Comparison of ENCODE assay signal across 1 cellular context in the genomic region with DNA sequence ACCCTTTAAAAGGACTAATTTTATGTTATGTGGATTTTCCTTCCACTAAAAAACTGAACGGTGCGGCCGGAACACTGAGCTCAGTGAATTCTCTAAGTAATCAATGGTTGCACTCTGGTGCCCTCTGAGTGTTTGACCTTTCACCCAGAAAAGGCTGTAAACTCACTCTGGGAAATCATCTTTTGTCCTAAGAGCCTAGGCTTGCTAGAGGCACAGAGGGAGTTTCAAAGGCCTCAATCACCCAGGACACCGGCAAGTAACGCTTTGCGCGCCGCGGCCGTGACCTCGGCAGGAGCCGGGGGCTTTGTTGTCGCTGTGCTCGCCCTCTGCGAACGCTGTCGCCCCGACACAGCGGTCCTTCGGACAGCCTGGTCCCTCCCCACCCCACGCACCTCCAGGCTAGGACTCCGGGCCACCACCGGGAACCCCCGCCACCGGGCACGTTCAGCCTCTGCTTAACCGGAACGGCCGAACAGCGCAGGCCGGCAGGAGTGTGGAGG.
A peak's percentile ranks its signal among the peaks of the same experiment; 100 is the strongest.
TF ChIP-seq lines count a peak whose summit lies in the region.

No MANE protein-coding gene starts in this region.

TF ChIP-seq in H1, 55 proteins besides CTCF, POLR2A, EP300 and RAD21:
- TF ChIP-seq BACH1 (IDR thresholded peaks at IDR 0.05; ENCODE audit: low read length) = no peak
- TF ChIP-seq FOSL1 (IDR thresholded peaks at IDR 0.05; ENCODE audit: insufficient read depth, low read depth, low read length) = no peak
- no peak for TF ChIP-seq SRF (IDR thresholded peaks at IDR 0.05; ENCODE audit: low read depth, low read length)
- no peak for TF ChIP-seq RXRA (IDR thresholded peaks at IDR 0.05; ENCODE audit: insufficient read depth, low read depth, low read length)
- TF ChIP-seq HDAC2 (IDR thresholded peaks at IDR 0.05; ENCODE audit: borderline replicate concordance in 1 of 2, low read depth in 2 of 2, low read length in 2 of 2) = peak in 1 of 2 experiments; percentile 77; a peak in 2 of 4 replicates
- TF ChIP-seq BCL11A (IDR thresholded peaks at IDR 0.05; ENCODE audit: low read depth in 2 of 2, low read length in 2 of 2) = no peak
- no peak for TF ChIP-seq SUZ12 (IDR thresholded peaks at IDR 0.05; ENCODE audit: low read length)
- no peak for TF ChIP-seq CEBPB (IDR thresholded peaks at IDR 0.05; ENCODE audit: low read depth, low read length)
- no peak for TF ChIP-seq CHD1 (IDR thresholded peaks at IDR 0.05; ENCODE audit: low read depth, low read length)
- peak; percentile 46 for TF ChIP-seq ASH2L (IDR thresholded peaks at IDR 0.05; ENCODE audit: low read length)
- no peak for TF ChIP-seq SP1 (IDR thresholded peaks at IDR 0.05; ENCODE audit: low read depth, low read length)
- TF ChIP-seq NANOG (IDR thresholded peaks at IDR 0.05; ENCODE audit: insufficient read depth, low read depth, low read length, poor library complexity, severe bottlenecking) = no peak
- no peak for TF ChIP-seq RNF2 (IDR thresholded peaks at IDR 0.05; ENCODE audit: borderline replicate concordance, low read depth, low read length, missing control alignments, poor library complexity, severe bottlenecking)
- TF ChIP-seq GTF2F1 (IDR thresholded peaks at IDR 0.05; ENCODE audit: borderline replicate concordance, low read depth, low read length) = no peak
- TF ChIP-seq KDM1A (IDR thresholded peaks at IDR 0.05; ENCODE audit: borderline replicate concordance, low read length) = no peak
- TF ChIP-seq TAF7 (optimal IDR thresholded peaks at IDR 0.05; ENCODE audit: borderline replicate concordance, low read depth, low read length) = peak; percentile 33
- TF ChIP-seq TBP (IDR thresholded peaks at IDR 0.05; ENCODE audit: low read depth, low read length) = peak; percentile 18; the same call in 1 of the 2 replicates
- no peak for TF ChIP-seq CREB1 (IDR thresholded peaks at IDR 0.05)
- peak; percentile 80; the same call in 1 of the 2 replicates for TF ChIP-seq PHF8 (conservative IDR thresholded peaks at IDR 0.05; ENCODE audit: low read depth, low read length)
- TF ChIP-seq, protein P1, sequence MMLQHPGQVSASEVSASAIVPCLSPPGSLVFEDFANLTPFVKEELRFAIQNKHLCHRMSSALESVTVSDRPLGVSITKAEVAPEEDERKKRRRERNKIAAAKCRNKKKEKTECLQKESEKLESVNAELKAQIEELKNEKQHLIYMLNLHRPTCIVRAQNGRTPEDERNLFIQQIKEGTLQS (IDR thresholded peaks at IDR 0.05; ENCODE audit: insufficient read depth, low read depth, low read length) = no peak
- no peak for TF ChIP-seq POU5F1 (IDR thresholded peaks at IDR 0.05; ENCODE audit: low read depth, low read length)
- no peak for TF ChIP-seq SP4 (IDR thresholded peaks at IDR 0.05; ENCODE audit: low read length)
- TF ChIP-seq JUND (IDR thresholded peaks at IDR 0.05; ENCODE audit: low read length) = no peak
- TF ChIP-seq ZNF274 (IDR thresholded peaks at IDR 0.05; ENCODE audit: borderline replicate concordance, extremely low read depth, low read length) = no peak
- TF ChIP-seq SIRT6 (IDR thresholded peaks at IDR 0.05; ENCODE audit: low read length) = no peak
- TF ChIP-seq SIX5 (IDR thresholded peaks at IDR 0.05; ENCODE audit: low read depth, low read length) = no peak
- TF ChIP-seq CBX8 (IDR thresholded peaks at IDR 0.05; ENCODE audit: borderline replicate concordance, low read depth, low read length) = no peak
- TF ChIP-seq, protein P2, sequence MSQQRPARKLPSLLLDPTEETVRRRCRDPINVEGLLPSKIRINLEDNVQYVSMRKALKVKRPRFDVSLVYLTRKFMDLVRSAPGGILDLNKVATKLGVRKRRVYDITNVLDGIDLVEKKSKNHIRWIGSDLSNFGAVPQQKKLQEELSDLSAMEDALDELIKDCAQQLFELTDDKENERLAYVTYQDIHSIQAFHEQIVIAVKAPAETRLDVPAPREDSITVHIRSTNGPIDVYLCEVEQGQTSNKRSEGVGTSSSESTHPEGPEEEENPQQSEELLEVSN (IDR thresholded peaks at IDR 0.05) = no peak
- peak; percentile 33 for TF ChIP-seq KDM4A (IDR thresholded peaks at IDR 0.05; ENCODE audit: low read depth, low read length, severe bottlenecking)
- no peak for TF ChIP-seq MAFK (IDR thresholded peaks at IDR 0.05; ENCODE audit: low read depth, low read length)
- no peak for TF ChIP-seq EGR1 (IDR thresholded peaks at IDR 0.05; ENCODE audit: borderline replicate concordance, low read depth, low read length)
- TF ChIP-seq RBBP5 (IDR thresholded peaks at IDR 0.05; ENCODE audit: borderline replicate concordance, low read depth, low read length) = 0 out of 2 replicates have a peak, but pooled peaks have one; percentile 75
- no peak for TF ChIP-seq CBX5 (IDR thresholded peaks at IDR 0.05; ENCODE audit: low read depth, low read length)
- TF ChIP-seq SP2 (IDR thresholded peaks at IDR 0.05; ENCODE audit: low read length) = no peak
- TF ChIP-seq SAP30 (IDR thresholded peaks at IDR 0.05; ENCODE audit: insufficient read depth, insufficient replicate concordance, low read length) = no peak
- TF ChIP-seq NRF1 (IDR thresholded peaks at IDR 0.05; ENCODE audit: low read depth, low read length) = no peak
- TF ChIP-seq, protein P3, sequence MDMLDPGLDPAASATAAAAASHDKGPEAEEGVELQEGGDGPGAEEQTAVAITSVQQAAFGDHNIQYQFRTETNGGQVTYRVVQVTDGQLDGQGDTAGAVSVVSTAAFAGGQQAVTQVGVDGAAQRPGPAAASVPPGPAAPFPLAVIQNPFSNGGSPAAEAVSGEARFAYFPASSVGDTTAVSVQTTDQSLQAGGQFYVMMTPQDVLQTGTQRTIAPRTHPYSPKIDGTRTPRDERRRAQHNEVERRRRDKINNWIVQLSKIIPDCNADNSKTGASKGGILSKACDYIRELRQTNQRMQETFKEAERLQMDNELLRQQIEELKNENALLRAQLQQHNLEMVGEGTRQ (IDR thresholded peaks at IDR 0.05; ENCODE audit: low read length) = no peak
- no peak for TF ChIP-seq EZH2 (IDR thresholded peaks at IDR 0.05; ENCODE audit: low read depth, low read length, severe bottlenecking)
- no peak for TF ChIP-seq JUN (IDR thresholded peaks at IDR 0.05; ENCODE audit: low read depth, low read length)
- TF ChIP-seq POLR2AphosphoS5 (IDR thresholded peaks at IDR 0.05; ENCODE audit: low read depth, low read length) = peak; percentile 61; the same call in 1 of the 2 replicates
- TF ChIP-seq, protein P4, sequence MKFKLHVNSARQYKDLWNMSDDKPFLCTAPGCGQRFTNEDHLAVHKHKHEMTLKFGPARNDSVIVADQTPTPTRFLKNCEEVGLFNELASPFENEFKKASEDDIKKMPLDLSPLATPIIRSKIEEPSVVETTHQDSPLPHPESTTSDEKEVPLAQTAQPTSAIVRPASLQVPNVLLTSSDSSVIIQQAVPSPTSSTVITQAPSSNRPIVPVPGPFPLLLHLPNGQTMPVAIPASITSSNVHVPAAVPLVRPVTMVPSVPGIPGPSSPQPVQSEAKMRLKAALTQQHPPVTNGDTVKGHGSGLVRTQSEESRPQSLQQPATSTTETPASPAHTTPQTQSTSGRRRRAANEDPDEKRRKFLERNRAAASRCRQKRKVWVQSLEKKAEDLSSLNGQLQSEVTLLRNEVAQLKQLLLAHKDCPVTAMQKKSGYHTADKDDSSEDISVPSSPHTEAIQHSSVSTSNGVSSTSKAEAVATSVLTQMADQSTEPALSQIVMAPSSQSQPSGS (IDR thresholded peaks at IDR 0.05; ENCODE audit: low read length) = no peak
- TF ChIP-seq HDAC6 (IDR thresholded peaks at IDR 0.05; ENCODE audit: low read depth, low read length) = no peak
- TF ChIP-seq TAF1 (IDR thresholded peaks at IDR 0.05; ENCODE audit: low read depth, low read length) = peak; percentile 2; the same call in 1 of the 2 replicates
- TF ChIP-seq KDM5A (IDR thresholded peaks at IDR 0.05; ENCODE audit: low read length) = no peak
- no peak for TF ChIP-seq YY1 (IDR thresholded peaks at IDR 0.05; ENCODE audit: low read depth, low read length)
- TF ChIP-seq GABPA (IDR thresholded peaks at IDR 0.05; ENCODE audit: borderline replicate concordance, insufficient read depth, low read length) = no peak
- no peak for TF ChIP-seq TEAD4 (IDR thresholded peaks at IDR 0.05; ENCODE audit: low read depth, low read length)
- TF ChIP-seq CTBP2 (IDR thresholded peaks at IDR 0.05; ENCODE audit: borderline replicate concordance, insufficient read depth, insufficient read length, low read length) = no peak
- TF ChIP-seq TCF12 (IDR thresholded peaks at IDR 0.05; ENCODE audit: low read depth, low read length) = no peak
- no peak for TF ChIP-seq BRCA1 (IDR thresholded peaks at IDR 0.05; ENCODE audit: low read depth, low read length)
- TF ChIP-seq, protein P5, sequence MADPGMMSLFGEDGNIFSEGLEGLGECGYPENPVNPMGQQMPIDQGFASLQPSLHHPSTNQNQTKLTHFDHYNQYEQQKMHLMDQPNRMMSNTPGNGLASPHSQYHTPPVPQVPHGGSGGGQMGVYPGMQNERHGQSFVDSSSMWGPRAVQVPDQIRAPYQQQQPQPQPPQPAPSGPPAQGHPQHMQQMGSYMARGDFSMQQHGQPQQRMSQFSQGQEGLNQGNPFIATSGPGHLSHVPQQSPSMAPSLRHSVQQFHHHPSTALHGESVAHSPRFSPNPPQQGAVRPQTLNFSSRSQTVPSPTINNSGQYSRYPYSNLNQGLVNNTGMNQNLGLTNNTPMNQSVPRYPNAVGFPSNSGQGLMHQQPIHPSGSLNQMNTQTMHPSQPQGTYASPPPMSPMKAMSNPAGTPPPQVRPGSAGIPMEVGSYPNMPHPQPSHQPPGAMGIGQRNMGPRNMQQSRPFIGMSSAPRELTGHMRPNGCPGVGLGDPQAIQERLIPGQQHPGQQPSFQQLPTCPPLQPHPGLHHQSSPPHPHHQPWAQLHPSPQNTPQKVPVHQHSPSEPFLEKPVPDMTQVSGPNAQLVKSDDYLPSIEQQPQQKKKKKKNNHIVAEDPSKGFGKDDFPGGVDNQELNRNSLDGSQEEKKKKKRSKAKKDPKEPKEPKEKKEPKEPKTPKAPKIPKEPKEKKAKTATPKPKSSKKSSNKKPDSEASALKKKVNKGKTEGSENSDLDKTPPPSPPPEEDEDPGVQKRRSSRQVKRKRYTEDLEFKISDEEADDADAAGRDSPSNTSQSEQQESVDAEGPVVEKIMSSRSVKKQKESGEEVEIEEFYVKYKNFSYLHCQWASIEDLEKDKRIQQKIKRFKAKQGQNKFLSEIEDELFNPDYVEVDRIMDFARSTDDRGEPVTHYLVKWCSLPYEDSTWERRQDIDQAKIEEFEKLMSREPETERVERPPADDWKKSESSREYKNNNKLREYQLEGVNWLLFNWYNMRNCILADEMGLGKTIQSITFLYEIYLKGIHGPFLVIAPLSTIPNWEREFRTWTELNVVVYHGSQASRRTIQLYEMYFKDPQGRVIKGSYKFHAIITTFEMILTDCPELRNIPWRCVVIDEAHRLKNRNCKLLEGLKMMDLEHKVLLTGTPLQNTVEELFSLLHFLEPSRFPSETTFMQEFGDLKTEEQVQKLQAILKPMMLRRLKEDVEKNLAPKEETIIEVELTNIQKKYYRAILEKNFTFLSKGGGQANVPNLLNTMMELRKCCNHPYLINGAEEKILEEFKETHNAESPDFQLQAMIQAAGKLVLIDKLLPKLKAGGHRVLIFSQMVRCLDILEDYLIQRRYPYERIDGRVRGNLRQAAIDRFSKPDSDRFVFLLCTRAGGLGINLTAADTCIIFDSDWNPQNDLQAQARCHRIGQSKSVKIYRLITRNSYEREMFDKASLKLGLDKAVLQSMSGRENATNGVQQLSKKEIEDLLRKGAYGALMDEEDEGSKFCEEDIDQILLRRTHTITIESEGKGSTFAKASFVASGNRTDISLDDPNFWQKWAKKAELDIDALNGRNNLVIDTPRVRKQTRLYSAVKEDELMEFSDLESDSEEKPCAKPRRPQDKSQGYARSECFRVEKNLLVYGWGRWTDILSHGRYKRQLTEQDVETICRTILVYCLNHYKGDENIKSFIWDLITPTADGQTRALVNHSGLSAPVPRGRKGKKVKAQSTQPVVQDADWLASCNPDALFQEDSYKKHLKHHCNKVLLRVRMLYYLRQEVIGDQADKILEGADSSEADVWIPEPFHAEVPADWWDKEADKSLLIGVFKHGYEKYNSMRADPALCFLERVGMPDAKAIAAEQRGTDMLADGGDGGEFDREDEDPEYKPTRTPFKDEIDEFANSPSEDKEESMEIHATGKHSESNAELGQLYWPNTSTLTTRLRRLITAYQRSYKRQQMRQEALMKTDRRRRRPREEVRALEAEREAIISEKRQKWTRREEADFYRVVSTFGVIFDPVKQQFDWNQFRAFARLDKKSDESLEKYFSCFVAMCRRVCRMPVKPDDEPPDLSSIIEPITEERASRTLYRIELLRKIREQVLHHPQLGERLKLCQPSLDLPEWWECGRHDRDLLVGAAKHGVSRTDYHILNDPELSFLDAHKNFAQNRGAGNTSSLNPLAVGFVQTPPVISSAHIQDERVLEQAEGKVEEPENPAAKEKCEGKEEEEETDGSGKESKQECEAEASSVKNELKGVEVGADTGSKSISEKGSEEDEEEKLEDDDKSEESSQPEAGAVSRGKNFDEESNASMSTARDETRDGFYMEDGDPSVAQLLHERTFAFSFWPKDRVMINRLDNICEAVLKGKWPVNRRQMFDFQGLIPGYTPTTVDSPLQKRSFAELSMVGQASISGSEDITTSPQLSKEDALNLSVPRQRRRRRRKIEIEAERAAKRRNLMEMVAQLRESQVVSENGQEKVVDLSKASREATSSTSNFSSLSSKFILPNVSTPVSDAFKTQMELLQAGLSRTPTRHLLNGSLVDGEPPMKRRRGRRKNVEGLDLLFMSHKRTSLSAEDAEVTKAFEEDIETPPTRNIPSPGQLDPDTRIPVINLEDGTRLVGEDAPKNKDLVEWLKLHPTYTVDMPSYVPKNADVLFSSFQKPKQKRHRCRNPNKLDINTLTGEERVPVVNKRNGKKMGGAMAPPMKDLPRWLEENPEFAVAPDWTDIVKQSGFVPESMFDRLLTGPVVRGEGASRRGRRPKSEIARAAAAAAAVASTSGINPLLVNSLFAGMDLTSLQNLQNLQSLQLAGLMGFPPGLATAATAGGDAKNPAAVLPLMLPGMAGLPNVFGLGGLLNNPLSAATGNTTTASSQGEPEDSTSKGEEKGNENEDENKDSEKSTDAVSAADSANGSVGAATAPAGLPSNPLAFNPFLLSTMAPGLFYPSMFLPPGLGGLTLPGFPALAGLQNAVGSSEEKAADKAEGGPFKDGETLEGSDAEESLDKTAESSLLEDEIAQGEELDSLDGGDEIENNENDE (IDR thresholded peaks at IDR 0.05; ENCODE audit: insufficient replicate concordance, low read length) = no peak
- no peak for TF ChIP-seq CHD2 (IDR thresholded peaks at IDR 0.05; ENCODE audit: low read length)
- no peak for TF ChIP-seq RFX5 (IDR thresholded peaks at IDR 0.05; ENCODE audit: borderline replicate concordance, low read depth, low read length)
- TF ChIP-seq SIN3A (conservative IDR thresholded peaks at IDR 0.05 in 1 of 2, IDR thresholded peaks at IDR 0.05 in 1 of 2; ENCODE audit: low read depth in 1 of 2, low read length in 2 of 2) = 0 out of 4 replicates have a peak, but pooled peaks of 1 of the 2 experiments have one; percentile 16
- TF ChIP-seq, protein P6, sequence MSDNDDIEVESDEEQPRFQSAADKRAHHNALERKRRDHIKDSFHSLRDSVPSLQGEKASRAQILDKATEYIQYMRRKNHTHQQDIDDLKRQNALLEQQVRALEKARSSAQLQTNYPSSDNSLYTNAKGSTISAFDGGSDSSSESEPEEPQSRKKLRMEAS (IDR thresholded peaks at IDR 0.05) = no peak
TF ChIP-seq in H1: peak in this region for 10.
